In the genomic region with DNA sequence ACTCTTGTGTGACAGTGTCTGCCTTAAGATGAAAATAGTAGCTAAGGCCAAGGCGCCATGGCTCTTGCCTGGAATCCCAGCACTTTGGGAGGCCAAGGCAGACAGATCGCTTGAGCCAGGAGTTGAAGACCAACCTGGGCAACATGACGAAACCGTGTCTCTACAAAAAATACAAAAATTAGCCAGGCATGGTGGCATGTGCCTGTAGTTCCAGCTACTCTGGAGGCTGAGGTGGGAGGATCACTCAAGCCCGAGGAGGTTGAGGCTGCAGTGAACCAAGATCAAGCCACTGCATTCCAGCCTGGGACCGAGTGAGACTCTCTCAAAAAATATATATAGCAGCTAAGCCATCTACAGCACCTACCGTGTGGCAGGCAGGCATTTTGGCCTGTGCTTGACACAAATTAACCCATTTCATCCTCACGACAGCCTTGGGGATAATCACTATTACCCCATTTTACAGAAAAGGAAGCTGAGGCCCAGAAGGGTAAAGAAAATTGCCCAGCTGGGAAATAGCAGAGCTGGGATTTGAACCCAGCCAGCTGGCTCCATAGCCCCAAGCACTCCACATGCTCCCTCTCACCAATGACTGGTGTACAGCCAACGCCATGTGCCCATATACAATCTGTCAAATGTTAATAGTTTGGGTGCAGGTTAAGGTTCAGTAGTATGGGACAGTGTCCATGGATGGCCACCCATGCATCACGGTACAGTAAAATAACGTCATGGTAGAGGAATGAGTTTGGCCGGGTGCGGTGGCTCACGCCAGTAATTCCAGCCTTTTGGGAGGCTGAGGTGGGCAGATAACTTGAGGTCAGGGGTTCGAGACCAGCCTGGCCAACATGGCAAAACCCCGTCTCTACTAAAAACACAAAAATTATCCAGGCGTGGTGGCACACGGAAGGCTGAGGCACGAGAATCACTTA, we compare ENCODE assay signal across 8 cellular contexts. TPM values are rescaled to one million over a fixed set of nuclear protein-coding genes. Genes with fewer than 3 reads are reported as not detected.
DNase-seq lines count a peak whose midpoint lies in the region; ATAC-seq and TF ChIP-seq lines count a peak whose summit lies in the region.

No MANE protein-coding gene starts in this region.

- peaks cover 3% of the 10 kb centered on the region; the same call in 1 of the 2 replicates for H3K27me3 ChIP-seq in HUES64 (ENCODE audit: insufficient read depth, low read length)

- H3K9ac ChIP-seq in HUES64 (ENCODE audit: low read depth, low read length) = peak overlapping the region; percentile 96

- H3K4me3 Mint-ChIP-seq in brain (peak overlapping the region; percentile 85 to 95 (median 94)), mesothelial cell of epicardium (peak overlapping the region; percentile 87)

- peak overlapping the region in 4 of 5 experiments; percentile 83 to 97 (median 96) for H3K27ac Mint-ChIP-seq in brain
- peak overlapping the region; percentile 95 for H3K27ac Mint-ChIP-seq in mesothelial cell of epicardium

- H3K9me3 Mint-ChIP-seq in brain (peaks cover 0 to 4% (median 0%) of the 10 kb centered on the region in 5 experiments), mesothelial cell of epicardium (no peaks in the 10 kb centered on the region)

- peaks cover 3% of the 10 kb centered on the region for H3K4me1 ChIP-seq in HUES64 (ENCODE audit: insufficient read depth, low read length)

- peak; percentile 59 for DNase-seq in AG10803 (ENCODE audit: low read depth)
- no peak for DNase-seq in mesothelial cell of epicardium (ENCODE audit: low spot score in 2 of 2, unreplicated experiment in 2 of 2)
- DNase-seq in SKM-1 treated with dmso at 0.1 percent for 144 hours (lab: John Stamatoyannopoulos, UW; ENCODE audit: unreplicated experiment) = no peak
- no peak for DNase-seq in NCI-H2196 (lab: John Stamatoyannopoulos, UW; ENCODE audit: unreplicated experiment)

- H3K4me1 Mint-ChIP-seq in brain (peaks cover 56% of the 10 kb centered on the region), mesothelial cell of epicardium (peaks cover 46% of the 10 kb centered on the region)

- peak overlapping the region; percentile 97 for H3K27ac ChIP-seq in HUES64 (ENCODE audit: low read depth, low read length)

- H3K9me3 ChIP-seq in HUES64 (ENCODE audit: insufficient read depth, low read depth, low read length) = no peaks in the 10 kb centered on the region

- no peak for TF ChIP-seq CTCF in AG10803 (conservative IDR thresholded peaks at IDR 0.05; ENCODE audit: low read length)
- TF ChIP-seq CTCF in brain (conservative IDR thresholded peaks at IDR 0.05) = no peak
- no peak for TF ChIP-seq CTCF in mesothelial cell of epicardium (IDR thresholded peaks at IDR 0.05; ENCODE audit: unreplicated experiment)

- ATAC-seq in GM21723 (IDR thresholded peaks at IDR 0.05; ENCODE audit: unreplicated experiment) (no peak), HG03039 (IDR thresholded peaks at IDR 0.05; ENCODE audit: unreplicated experiment) (no peak)

- peaks cover 17% of the 10 kb centered on the region for H3K27me3 Mint-ChIP-seq in brain
- no peaks in the 10 kb centered on the region for H3K27me3 Mint-ChIP-seq in mesothelial cell of epicardium (ENCODE audit: low read depth)

- WGBS in HUES64 = 76% methylated on average over 19 of the region's 19 CpGs

- H3K4me3 ChIP-seq in AG10803 (ENCODE audit: low read length) (peak overlapping the region; percentile 78), HUES64 (ENCODE audit: low read length) (peak overlapping the region; percentile 100)

- H3K36me3 Mint-ChIP-seq in brain (peaks cover 38% of the 10 kb centered on the region), mesothelial cell of epicardium (peaks cover 10% of the 10 kb centered on the region)

- peaks cover 49% of the 10 kb centered on the region for H3K36me3 ChIP-seq in HUES64 (ENCODE audit: insufficient read depth, low read length)

RNA-seq across cellular contexts. Expression of gene SLC1A5, which starts 3.1 kb away (rescaled TPM):
- polyA plus RNA-seq in HUES64 (2013, experiment 1 of 2) = 129 TPM
- 116 TPM for polyA plus RNA-seq in HUES64 (2013, experiment 2 of 2)
- polyA plus RNA-seq in brain (ENCODE audit: insufficient read depth, low read depth, low replicate concordance) = 175 TPM
- 45.3 to 49.3 TPM (median 48.4 TPM) in 3 replicates for total RNA-seq in mesothelial cell of epicardium

RNA-seq across cellular contexts. Expression of gene STRN4, which starts 39.1 kb away (rescaled TPM):
- polyA plus RNA-seq in HUES64 (2013, experiment 1 of 2) = 68.0 TPM
- polyA plus RNA-seq in HUES64 (2013, experiment 2 of 2) = 72.1 TPM
- polyA plus RNA-seq in brain (ENCODE audit: insufficient read depth, low read depth, low replicate concordance) = 104 TPM
- total RNA-seq in mesothelial cell of epicardium = 122 to 126 TPM (median 124 TPM) in 3 replicates

RNA-seq across cellular contexts. Expression of gene FKRP, which starts 39.5 kb away (rescaled TPM):
- 21.3 TPM for polyA plus RNA-seq in HUES64 (2013, experiment 1 of 2)
- polyA plus RNA-seq in HUES64 (2013, experiment 2 of 2) = 21.3 TPM
- 9.0 TPM for polyA plus RNA-seq in brain (ENCODE audit: insufficient read depth, low read depth, low replicate concordance)
- total RNA-seq in mesothelial cell of epicardium = 34.3 to 40.6 TPM (median 37.0 TPM) in 3 replicates
